In the genomic region with DNA sequence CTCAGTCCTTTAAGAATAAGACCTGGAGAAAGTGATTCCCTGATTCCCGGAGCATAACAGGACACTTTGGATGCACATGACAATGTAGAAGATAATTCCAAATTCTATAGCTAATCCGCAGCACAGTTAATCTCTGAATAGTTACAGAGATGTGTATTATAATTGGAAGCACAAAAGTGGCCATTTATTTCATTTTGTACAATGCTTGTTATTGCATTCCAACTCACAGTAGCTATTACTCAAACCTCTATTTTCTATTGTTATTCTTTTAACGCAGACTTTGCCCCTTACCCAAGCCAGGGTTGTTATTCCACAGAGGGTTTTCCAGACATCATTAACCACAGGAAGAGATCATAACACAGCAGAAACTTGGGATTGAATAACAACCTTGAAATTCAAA, we compare ENCODE assay signal across 21 cellular contexts.
"Had no signal": no experiment of that assay in that cellular context is flagged by ENCODE, and none has a peak within 500 bp of the region (broad histone marks: within the 10 kb centered on the region; RNA-seq: fewer than 3 reads in every experiment).

No MANE protein-coding gene starts in this region.

- H3K9me3 ChIP-seq: esophagus muscularis mucosa, gastroesophageal sphincter, lower lobe of right lung, pancreas had no signal

- H3K36me3 ChIP-seq: esophagus muscularis mucosa, gastroesophageal sphincter, left ventricle myocardium inferior, lower lobe of right lung, pancreas had no signal

- H3K9me3 Mint-ChIP-seq: nephron progenitor cell had no signal

- H3K27ac Mint-ChIP-seq: immature natural killer cell, memory B cell, naive B cell, nephron progenitor cell, progenitor cell of endocrine pancreas, type B pancreatic cell had no signal

- ATAC-seq: gastroesophageal sphincter, lower lobe of right lung, pancreas, right cardiac atrium had no signal

- H3K4me1 Mint-ChIP-seq: immature natural killer cell, memory B cell, naive B cell had no signal

- H3K4me3 Mint-ChIP-seq: immature natural killer cell, memory B cell, naive B cell, nephron progenitor cell, type B pancreatic cell had no signal

- H3K27me3 ChIP-seq: esophagus muscularis mucosa, pancreas had no signal

- H3K27me3 Mint-ChIP-seq: memory B cell, naive B cell, type B pancreatic cell had no signal

- H3K36me3 Mint-ChIP-seq: immature natural killer cell, memory B cell, naive B cell, type B pancreatic cell had no signal

- H3K4me1 ChIP-seq: esophagus muscularis mucosa, gastroesophageal sphincter, left ventricle myocardium inferior, lower lobe of right lung, pancreas had no signal

- H3K4me3 ChIP-seq: dorsolateral prefrontal cortex, esophagus muscularis mucosa, gastroesophageal sphincter, left ventricle myocardium inferior, lower lobe of right lung, pancreas had no signal

- H3K27ac ChIP-seq: dorsolateral prefrontal cortex, epithelial cell of prostate, esophagus muscularis mucosa, gastroesophageal sphincter, left ventricle myocardium inferior, lower lobe of right lung, pancreas had no signal

- DNase-seq: cortex of kidney; dorsolateral prefrontal cortex; effector CD8-positive, alpha-beta T cell; glutamatergic neuron; immature natural killer cell; left ventricle myocardium inferior; lower lobe of right lung; naive B cell; nephron progenitor cell; occipital lobe; pancreas; right cardiac atrium; small intestine; stimulated activated CD4-positive, alpha-beta T cell treated with anti-CD3 and anti-CD28 coated beads, Interleukin-12 subunit alpha, Interleukin-12 subunit beta, amount 100 ng/mL, for 4 hours; stimulated activated naive CD4-positive, alpha-beta T cell treated with Interleukin-2 at 50 U/mL for 16 hours had no signal
